ENCODE assay signal across 8 cellular contexts in the genomic region with DNA sequence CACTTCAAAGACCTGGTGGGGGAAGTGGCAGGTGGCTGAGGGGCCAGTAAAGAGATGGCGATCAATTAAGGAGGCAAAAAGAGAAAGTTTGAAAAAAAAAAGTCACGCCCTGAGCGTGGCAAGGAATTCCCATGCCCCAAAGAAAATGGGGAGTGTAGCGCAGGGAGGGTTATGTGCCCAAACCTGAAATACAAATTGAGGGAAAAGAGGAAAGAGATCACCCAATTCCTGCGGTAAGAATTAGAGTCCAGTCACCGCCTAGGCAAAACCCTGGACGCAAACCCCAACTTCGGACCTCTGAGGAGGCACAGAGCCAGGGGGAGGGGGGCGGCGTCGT. TPM values are rescaled to one million over a fixed set of nuclear protein-coding genes. Genes with fewer than 3 reads are reported as not detected.
DNase-seq lines count a peak whose midpoint lies in the region; ATAC-seq and TF ChIP-seq lines count a peak whose summit lies in the region.

No MANE protein-coding gene starts in this region.

- H3K4me1 ChIP-seq in ES-I3 (ENCODE audit: insufficient read depth, low read length) (no peaks in the 10 kb centered on the region), OCI-LY1 (ENCODE audit: insufficient read depth, low read length, severe bottlenecking) (peaks cover 8% of the 10 kb centered on the region), esophagus muscularis mucosa (peaks cover 0 to 10% (median 4%) of the 10 kb centered on the region in 4 donors), prostate gland (replicated peaks) (no peaks in the 10 kb centered on the region)

- no peaks in the 10 kb centered on the region for H3K79me2 ChIP-seq in OCI-LY1 (ENCODE audit: insufficient read depth, low read length)

- H3K9ac ChIP-seq in ES-I3 (ENCODE audit: low read depth, low read length) (peak overlapping the region; percentile 90), OCI-LY1 (ENCODE audit: low read length) (peak overlapping the region; percentile 87)

- TF ChIP-seq EP300 in esophagus muscularis mucosa (IDR thresholded peaks at IDR 0.05), result no peak

- TF ChIP-seq CTCF in OCI-LY1 (IDR thresholded peaks at IDR 0.05; ENCODE audit: low read length) (no peak), esophagus muscularis mucosa (IDR thresholded peaks at IDR 0.05) (no peak), prostate gland (IDR thresholded peaks at IDR 0.05) (no peak)

- no peak overlapping the region for H3K27ac Mint-ChIP-seq in activated CD4-positive, alpha-beta memory T cell treated with anti-CD3 and anti-CD28 coated beads for 36 hours

- WGBS in esophagus muscularis mucosa, result 11% methylated on average over 11 of the region's 11 CpGs
- WGBS in prostate gland, result under 1% methylated on average over 11 of the region's 11 CpGs

- H2AFZ ChIP-seq in OCI-LY1 (ENCODE audit: low read length), result no peak overlapping the region

- TF ChIP-seq POLR2A in esophagus muscularis mucosa (IDR thresholded peaks at IDR 0.05; ENCODE audit: low read depth) (no peak), prostate gland (IDR thresholded peaks at IDR 0.05) (no peak)

- CTCF ChIA-PET in activated CD4-positive, alpha-beta memory T cell treated with anti-CD3 and anti-CD28 coated beads for 36 hours (lab: Charles Lee), result interaction anchor here (1.5 kb wide), 1 partner anchor 14 kb away, joined by 4 read pairs; no protein-coding TSS in a partner anchor

- DNase-seq in esophagus muscularis mucosa (ENCODE audit: extremely low spot score) (no peak), prostate gland (ENCODE audit: low spot score) (no peak)
- DNase-seq in activated CD4-positive, alpha-beta memory T cell treated with anti-CD3 and anti-CD28 coated beads for 36 hours, result no peak

- H4K20me1 ChIP-seq in OCI-LY1 (ENCODE audit: insufficient read depth, low read length), result no peaks in the 10 kb centered on the region

- POLR2A ChIA-PET in activated CD4-positive, alpha-beta memory T cell treated with anti-CD3 and anti-CD28 coated beads for 36 hours (lab: Charles Lee), result no interaction called here

- peak overlapping the region; percentile 75 for H3K4me2 ChIP-seq in OCI-LY1 (ENCODE audit: low read length)

- no peaks in the 10 kb centered on the region for H3K27me3 Mint-ChIP-seq in activated CD4-positive, alpha-beta memory T cell treated with anti-CD3 and anti-CD28 coated beads for 36 hours

- intact Hi-C loops in esophagus muscularis mucosa (cut with DNase I) (no loop called here), prostate gland (cut with DNase I) (no loop called here)
- intact Hi-C loops in activated CD4-positive, alpha-beta memory T cell treated with anti-CD3 and anti-CD28 coated beads for 36 hours (cut with micrococcal nuclease), result loop anchor here (5.0 kb wide), 1 partner anchor 500 kb away; a partner anchor contains a TSS

- no peak overlapping the region for H3K27ac ChIP-seq in OCI-LY1 (ENCODE audit: low read depth, low read length, poor library complexity, severe bottlenecking)
- H3K27ac ChIP-seq in esophagus muscularis mucosa (replicated peaks in 1 of 4), result peak overlapping the region; percentile 76 to 86 (median 81)
- H3K27ac ChIP-seq in prostate gland, result peak overlapping the region in 1 of 2 donors; percentile 60

- no peaks in the 10 kb centered on the region for H3K9me3 ChIP-seq in ES-I3 (ENCODE audit: control insufficient read depth, insufficient read depth, low read length)
- H3K9me3 ChIP-seq in OCI-LY1 (ENCODE audit: low read length), result no peaks in the 10 kb centered on the region
- H3K9me3 ChIP-seq in esophagus muscularis mucosa, result no peaks in the 10 kb centered on the region
- no peaks in the 10 kb centered on the region for H3K9me3 ChIP-seq in prostate gland

- no peak overlapping the region for H3K4me3 Mint-ChIP-seq in activated CD4-positive, alpha-beta memory T cell treated with anti-CD3 and anti-CD28 coated beads for 36 hours

- peaks cover 3% of the 10 kb centered on the region for H3K36me3 Mint-ChIP-seq in activated CD4-positive, alpha-beta memory T cell treated with anti-CD3 and anti-CD28 coated beads for 36 hours

- H3K27me3 ChIP-seq in OCI-LY1 (ENCODE audit: insufficient read depth, low read length) (no peaks in the 10 kb centered on the region), esophagus muscularis mucosa (no peaks in the 10 kb centered on the region), prostate gland (replicated peaks; ENCODE audit: insufficient read depth) (no peaks in the 10 kb centered on the region)

- H3K4me1 Mint-ChIP-seq in activated CD4-positive, alpha-beta memory T cell treated with anti-CD3 and anti-CD28 coated beads for 36 hours (ENCODE audit: low read depth), result peaks cover 6% of the 10 kb centered on the region

- no peaks in the 10 kb centered on the region for H3K9me3 Mint-ChIP-seq in activated CD4-positive, alpha-beta memory T cell treated with anti-CD3 and anti-CD28 coated beads for 36 hours

- no peaks in the 10 kb centered on the region for H3K9me2 ChIP-seq in OCI-LY1 (ENCODE audit: low read depth, low read length)

- H3K36me3 ChIP-seq in ES-I3 (ENCODE audit: insufficient read depth, low read length), result no peaks in the 10 kb centered on the region
- no peaks in the 10 kb centered on the region for H3K36me3 ChIP-seq in OCI-LY1 (ENCODE audit: insufficient read depth, low read length)
- H3K36me3 ChIP-seq in esophagus muscularis mucosa, result no peaks in the 10 kb centered on the region
- H3K36me3 ChIP-seq in prostate gland, result no peaks in the 10 kb centered on the region

- no peaks in the 10 kb centered on the region for H3F3A ChIP-seq in OCI-LY1 (ENCODE audit: insufficient read depth, low read length)

- ATAC-seq in GM18867 (IDR thresholded peaks at IDR 0.05; ENCODE audit: unreplicated experiment) (no peak), HG03135 (IDR thresholded peaks at IDR 0.05; ENCODE audit: unreplicated experiment) (no peak), HG03342 (IDR thresholded peaks at IDR 0.05; ENCODE audit: unreplicated experiment) (no peak)

- H3K4me3 ChIP-seq in OCI-LY1 (ENCODE audit: low read depth, low read length, poor library complexity, severe bottlenecking) (peak overlapping the region; percentile 86), esophagus muscularis mucosa (peak overlapping the region; percentile 63 to 77 (median 68)), prostate gland (peak overlapping the region; percentile 50 to 52)

RNA-seq across cellular contexts. Expression of a gene that starts 0.6 kb away (rescaled TPM):
- 10 to 100 TPM; 12.4 to 17.1 (median 15.5) TPM for total RNA-seq in esophagus muscularis mucosa
- 10 to 100 TPM; 21.6 to 27.5 TPM for total RNA-seq in prostate gland
- total RNA-seq in activated CD4-positive, alpha-beta memory T cell treated with anti-CD3 and anti-CD28 coated beads for 36 hours, result 10 to 100 TPM; 12.3 to 13.3 TPM
